In genomic region chr6:157644043-157644810, GRCh38 we compare ENCODE assay signal across 10 cellular contexts.
A peak's percentile ranks its signal among the peaks of the same experiment; 100 is the strongest.
DNase-seq lines count a peak whose midpoint lies in the region; ATAC-seq and TF ChIP-seq lines count a peak whose summit lies in the region.
"Had no signal": no experiment of that assay in that cellular context is flagged by ENCODE, and none has a peak within 500 bp of the region (broad histone marks: within the 10 kb centered on the region; RNA-seq: fewer than 3 reads in every experiment).

No MANE protein-coding gene starts in this region.

- H3K27ac Mint-ChIP-seq in activated CD4-positive, alpha-beta memory T cell treated with anti-CD3 and anti-CD28 coated beads for 36 hours: no peak overlapping the region

- no peaks in the 10 kb centered on the region for H3K9me3 Mint-ChIP-seq in activated CD4-positive, alpha-beta memory T cell treated with anti-CD3 and anti-CD28 coated beads for 36 hours

- H3K36me3 Mint-ChIP-seq in activated CD4-positive, alpha-beta memory T cell treated with anti-CD3 and anti-CD28 coated beads for 36 hours: no peaks in the 10 kb centered on the region

- no peaks in the 10 kb centered on the region for H3K27me3 ChIP-seq in left ventricle myocardium inferior (ENCODE audit: low read depth)

- H3K4me1 Mint-ChIP-seq in activated CD4-positive, alpha-beta memory T cell treated with anti-CD3 and anti-CD28 coated beads for 36 hours (ENCODE audit: low read depth): peaks cover 13% of the 10 kb centered on the region

- intact Hi-C loops in activated CD4-positive, alpha-beta memory T cell treated with anti-CD3 and anti-CD28 coated beads for 36 hours (cut with micrococcal nuclease): loop anchor here (1.0 kb wide), 1 partner anchor 229 kb away; no protein-coding TSS in a partner anchor
- intact Hi-C loops in left ventricle myocardium inferior (cut with micrococcal nuclease): no loop called here

- CTCF ChIA-PET in activated CD4-positive, alpha-beta memory T cell treated with anti-CD3 and anti-CD28 coated beads for 36 hours (lab: Charles Lee): interaction anchor here (1.1 kb wide), 1 partner anchor 24 kb away, joined by 3 read pairs; no protein-coding TSS in a partner anchor
- CTCF ChIA-PET in GM10248 (lab: Yijun Ruan, JAX): no interaction called here

- no peak for ATAC-seq in GM19328 (IDR thresholded peaks at IDR 0.05; ENCODE audit: unreplicated experiment)
- ATAC-seq in GM18873 (IDR thresholded peaks at IDR 0.05; ENCODE audit: low FRiP score, unreplicated experiment): no peak

- H3K4me3 Mint-ChIP-seq in activated CD4-positive, alpha-beta memory T cell treated with anti-CD3 and anti-CD28 coated beads for 36 hours: no peak overlapping the region

- no peaks in the 10 kb centered on the region for H3K9me3 ChIP-seq in left ventricle myocardium inferior (replicated peaks)
- H3K9me3 ChIP-seq: prostate gland had no signal

- H3K4me1 ChIP-seq in left ventricle myocardium inferior: peaks cover 1% of the 10 kb centered on the region
- H3K4me1 ChIP-seq: prostate gland had no signal

- DNase-seq in 8988T (peak; percentile 57), HT1080 (ENCODE audit: low read depth) (peak; percentile 10), left ventricle myocardium inferior (no peak), GM10248 (ENCODE audit: extremely low spot score) (no peak), RKO (ENCODE audit: low spot score) (no peak)
- DNase-seq in activated CD4-positive, alpha-beta memory T cell treated with anti-CD3 and anti-CD28 coated beads for 36 hours: peak; percentile 53
- DNase-seq: NCI-H187 treated with DMSO at 0.1 percent for 48 hours had no signal

- no peaks in the 10 kb centered on the region for H3K27me3 Mint-ChIP-seq in activated CD4-positive, alpha-beta memory T cell treated with anti-CD3 and anti-CD28 coated beads for 36 hours

- H3K4me3 ChIP-seq in left ventricle myocardium inferior: no peak overlapping the region
- H3K4me3 ChIP-seq: prostate gland had no signal

- H3K36me3 ChIP-seq in left ventricle myocardium inferior: no peaks in the 10 kb centered on the region
- H3K36me3 ChIP-seq: prostate gland had no signal

- POLR2A ChIA-PET in activated CD4-positive, alpha-beta memory T cell treated with anti-CD3 and anti-CD28 coated beads for 36 hours (lab: Charles Lee): no interaction called here
- POLR2A ChIA-PET in GM10248 (lab: Yijun Ruan, JAX): no interaction called here

- TF ChIP-seq CTCF in left ventricle myocardium inferior (IDR thresholded peaks at IDR 0.05; ENCODE audit: borderline replicate concordance) (peak; percentile 40), GM10248 (IDR thresholded peaks at IDR 0.05; ENCODE audit: control extremely low read depth, extremely low read depth, low read depth, missing control alignments) (no peak)

- no peak overlapping the region for H3K27ac ChIP-seq in left ventricle myocardium inferior (replicated peaks)
- H3K27ac ChIP-seq: prostate gland had no signal

Comparison
In these comparisons a context has a peak if more than half of its experiments do, and no peak if none do; other contexts are left out.
1. DNase-seq: peak in 8988T (single experiment), HT1080 (single experiment) and activated CD4-positive, alpha-beta memory T cell treated with anti-CD3 and anti-CD28 coated beads for 36 hours (single experiment); none in left ventricle myocardium inferior (single experiment), GM10248 (single experiment) and RKO (single experiment).